ENCODE assay signal across 8 cellular contexts in genomic region chr4:73067971-73068394, GRCh38. TPM values are rescaled to one million over a fixed set of nuclear protein-coding genes. Genes with fewer than 3 reads are reported as not detected.
DNase-seq lines count a peak whose midpoint lies in the region; ATAC-seq and TF ChIP-seq lines count a peak whose summit lies in the region.

No MANE protein-coding gene starts in this region.

- peaks cover 16% of the 10 kb centered on the region for H3K4me1 ChIP-seq in BLaER1
- peaks cover 40% of the 10 kb centered on the region for H3K4me1 ChIP-seq in Karpas-422 (ENCODE audit: low read length)
- no peaks in the 10 kb centered on the region for H3K4me1 ChIP-seq in breast epithelium
- peaks cover 6 to 11% of the 10 kb centered on the region in 2 donors for H3K4me1 ChIP-seq in mucosa of rectum (ENCODE audit: control insufficient read depth in 2 of 2, insufficient read depth in 2 of 2, low read length in 2 of 2)
- peaks cover 0 to 2% of the 10 kb centered on the region in 2 donors for H3K4me1 ChIP-seq in aorta (ENCODE audit: control insufficient read depth in 1 of 2, insufficient read depth in 2 of 2, low read length in 2 of 2)

- H3K9ac ChIP-seq in BLaER1 (peak overlapping the region; percentile 88), Karpas-422 (ENCODE audit: low read length) (peak overlapping the region; percentile 95), mucosa of rectum (ENCODE audit: low read depth in 1 of 2, low read length in 2 of 2) (peak overlapping the region; percentile 75 to 95)

- WGBS in aorta, 2 donors = 19 to 24% methylated on average over 4 of the region's 4 CpGs

- H4K20me1 ChIP-seq in BLaER1 (no peaks in the 10 kb centered on the region), Karpas-422 (ENCODE audit: insufficient read depth, low read depth, low read length) (no peaks in the 10 kb centered on the region)

- H3K9me2 ChIP-seq in Karpas-422 (replicated peaks; ENCODE audit: insufficient read depth, low read length) = no peaks in the 10 kb centered on the region

- no peak for ATAC-seq in aorta (ENCODE audit: low FRiP score)
- no peak for ATAC-seq in GM21381 (IDR thresholded peaks at IDR 0.05; ENCODE audit: unreplicated experiment)

- H3K27ac ChIP-seq in BLaER1 (peak overlapping the region; percentile 91), Karpas-422 (ENCODE audit: low read length) (peak overlapping the region; percentile 89), breast epithelium (peak overlapping the region; percentile 86 to 94), mucosa of rectum (ENCODE audit: low read depth in 2 of 2, low read length in 2 of 2) (peak overlapping the region; percentile 95 to 99), aorta (ENCODE audit: low read depth in 1 of 2, low read length in 2 of 2) (peak overlapping the region in 1 of 2 donors; percentile 79)

- peak; percentile 66 for DNase-seq in Karpas-422
- no peak for DNase-seq in breast epithelium (ENCODE audit: low spot score in 2 of 2)
- no peak for DNase-seq in aorta
- DNase-seq in AG08396 (ENCODE audit: low spot score) = no peak
- DNase-seq in effector CD8-positive, alpha-beta T cell (lab: John Stamatoyannopoulos, UW) = no peak

- TF ChIP-seq CTCF in breast epithelium (IDR thresholded peaks at IDR 0.05) = no peak

- H3K9me3 ChIP-seq in BLaER1 (no peaks in the 10 kb centered on the region), Karpas-422 (ENCODE audit: low read length) (no peaks in the 10 kb centered on the region), breast epithelium (no peaks in the 10 kb centered on the region), mucosa of rectum (ENCODE audit: control insufficient read depth in 2 of 2, low read length in 2 of 2) (no peaks in the 10 kb centered on the region), aorta (ENCODE audit: control insufficient read depth, low read length) (no peaks in the 10 kb centered on the region)

- H3K36me3 ChIP-seq in BLaER1 = peaks cover 22% of the 10 kb centered on the region
- H3K36me3 ChIP-seq in Karpas-422 (ENCODE audit: insufficient read depth, low read length) = peaks cover 17% of the 10 kb centered on the region
- no peaks in the 10 kb centered on the region for H3K36me3 ChIP-seq in breast epithelium
- H3K36me3 ChIP-seq in mucosa of rectum (ENCODE audit: control insufficient read depth in 2 of 2, insufficient read depth in 2 of 2, low read length in 2 of 2) = peaks cover 2 to 7% of the 10 kb centered on the region in 2 donors
- peaks cover 0 to 3% of the 10 kb centered on the region in 2 donors for H3K36me3 ChIP-seq in aorta (ENCODE audit: control insufficient read depth in 1 of 2, insufficient read depth in 2 of 2, low read length in 1 of 2)

- peak overlapping the region; percentile 62 for H2AFZ ChIP-seq in Karpas-422 (ENCODE audit: low read length)

- peak overlapping the region; percentile 80 for H3K4me2 ChIP-seq in BLaER1
- H3K4me2 ChIP-seq in Karpas-422 (ENCODE audit: low read depth, low read length, poor library complexity, severe bottlenecking) = peak overlapping the region; percentile 95

- H3K4me3 ChIP-seq in BLaER1 = peak overlapping the region; percentile 74
- peak overlapping the region; percentile 84 for H3K4me3 ChIP-seq in Karpas-422 (ENCODE audit: low read length)
- H3K4me3 ChIP-seq in breast epithelium = peak overlapping the region; percentile 66 to 78 (median 70)
- peak overlapping the region; percentile 80 to 94 for H3K4me3 ChIP-seq in mucosa of rectum (ENCODE audit: low read length in 2 of 2)
- H3K4me3 ChIP-seq in aorta (ENCODE audit: low read length in 2 of 2) = peak overlapping the region; percentile 29 to 68

- peaks cover 50% of the 10 kb centered on the region for H3K79me2 ChIP-seq in Karpas-422 (ENCODE audit: low read length)

- intact Hi-C loops in breast epithelium (cut with DNase I; ENCODE audit: low total_unique reads) (loop anchor here (5.0 kb wide), 1 partner anchor 189 kb away; the partner anchor contains the start of gene ANKRD17), aorta (cut with DNase I) (loop anchor here in 1 of 2 donors (2.0 kb wide), 1 partner anchor 191 kb away; the partner anchor contains the start of gene ANKRD17)

- no peaks in the 10 kb centered on the region for H3K27me3 ChIP-seq in BLaER1
- no peaks in the 10 kb centered on the region for H3K27me3 ChIP-seq in Karpas-422 (ENCODE audit: low read length)
- H3K27me3 ChIP-seq in breast epithelium = no peaks in the 10 kb centered on the region
- no peaks in the 10 kb centered on the region for H3K27me3 ChIP-seq in mucosa of rectum (ENCODE audit: control insufficient read depth in 2 of 2, insufficient read depth in 2 of 2, low read length in 2 of 2)
- H3K27me3 ChIP-seq in aorta (ENCODE audit: control insufficient read depth in 1 of 2, insufficient read depth in 2 of 2, low read length in 1 of 2) = no peaks in the 10 kb centered on the region

- TF ChIP-seq POLR2A in breast epithelium (IDR thresholded peaks at IDR 0.05) = no peak

RNA-seq across cellular contexts. Expression of gene COX18, which starts 1.5 kb away (rescaled TPM):
- total RNA-seq in Karpas-422 (2014; rRNA removed; shearing (Covaris generic); ENCODE audit: low replicate concordance) = 14.6 and 15.3 TPM in 2 replicates
- total RNA-seq in breast epithelium (10 to 100 TPM; 18.0 to 33.4 (median 19.0) TPM), aorta (10 to 100 TPM in 1 of 2 donors, 1 to 10 TPM in 1; 8.6 to 12.5 TPM)
- 1 to 10 TPM; 6.2 to 9.0 TPM for polyA plus RNA-seq in aorta
